Comparison of ENCODE assay signal across 20 cellular contexts in the genomic region with DNA sequence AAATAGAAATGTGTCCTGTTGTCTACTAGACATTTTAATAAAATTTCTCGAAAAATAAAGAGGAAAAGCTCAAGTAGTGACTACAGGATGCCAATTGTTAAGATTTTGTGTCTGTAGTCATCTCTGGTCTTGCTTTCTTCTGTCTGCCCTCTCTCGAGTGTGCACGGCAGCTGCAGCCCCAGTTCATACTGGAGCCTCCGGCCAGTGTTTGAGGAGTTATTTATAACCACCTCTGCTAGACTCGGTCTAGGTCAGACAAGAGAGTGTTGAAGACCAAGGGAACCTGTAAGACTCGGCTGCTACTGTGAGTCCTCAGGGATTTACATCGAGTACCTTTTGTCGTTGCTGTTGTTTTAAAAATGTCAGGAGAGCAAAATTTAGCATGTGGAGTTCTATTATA.
DNase-seq lines count a peak whose midpoint lies in the region; ATAC-seq and TF ChIP-seq lines count a peak whose summit lies in the region.
"Had no signal": no experiment of that assay in that cellular context is flagged by ENCODE, and none has a peak within 500 bp of the region (broad histone marks: within the 10 kb centered on the region; RNA-seq: fewer than 3 reads in every experiment).

No MANE protein-coding gene starts in this region.

- no peaks in the 10 kb centered on the region for H3K79me2 ChIP-seq in SU-DHL-6 (ENCODE audit: insufficient read depth, low read length)

- H3K4me2 ChIP-seq in SU-DHL-6 (ENCODE audit: low read depth, low read length, poor library complexity, severe bottlenecking), result peak overlapping the region; percentile 86

- DNase-seq in NCI-H1417 (lab: John Stamatoyannopoulos, UW) (peak in 2 of 3 experiments; percentile 48 to 77), NCI-H1417 treated with DMSO at 0.1 percent for 48 hours (lab: John Stamatoyannopoulos, UW) (no peak), NCI-H345 (lab: John Stamatoyannopoulos, UW) (peak; percentile 64), putamen (ENCODE audit: low spot score) (peak; percentile 16)
- DNase-seq: 8988T; activated gamma-delta T cell treated with Interleukin-2 at 50 U/mL for 16 hours; aorta; DND-41; erythroblast; GM23248; MV-4-11; occipital lobe; stimulated activated CD4-positive, alpha-beta T cell treated with anti-CD3 and anti-CD28 coated beads, Interleukin-4, amount 100 ng/mL, for 24 hours; WERI-Rb-1 had no signal

- TF ChIP-seq CTCF in SU-DHL-6 (IDR thresholded peaks at IDR 0.05; ENCODE audit: insufficient read depth, low read length, poor library complexity, severe bottlenecking), result no peak

- peak overlapping the region; percentile 51 for H3K4me3 ChIP-seq in SU-DHL-6 (ENCODE audit: insufficient read depth, low read length, poor library complexity, severe bottlenecking)
- H3K4me3 ChIP-seq: GM23248, thoracic aorta had no signal

- peak overlapping the region; percentile 12 for H2AFZ ChIP-seq in SU-DHL-6 (ENCODE audit: low read depth, low read length, severe bottlenecking)
- H2AFZ ChIP-seq: GM23248 had no signal

- ATAC-seq in HG02588 (IDR thresholded peaks at IDR 0.05; ENCODE audit: unreplicated experiment) (no peak), HG02938 (IDR thresholded peaks at IDR 0.05; ENCODE audit: unreplicated experiment) (no peak), GM21717 (IDR thresholded peaks at IDR 0.05; ENCODE audit: unreplicated experiment) (no peak)

- H3K27ac ChIP-seq in SU-DHL-6 (ENCODE audit: low read depth, low read length), result peak overlapping the region; percentile 88
- H3K27ac ChIP-seq: C4-2B, GM23248, thoracic aorta, WERI-Rb-1 had no signal

- H3F3A ChIP-seq in SU-DHL-6 (ENCODE audit: insufficient read depth), result 0 out of 2 replicates have a peak, but pooled peaks cover 5% of the 10 kb centered on the region

- H3K36me3 ChIP-seq in SU-DHL-6 (ENCODE audit: low read length), result no peaks in the 10 kb centered on the region
- H3K36me3 ChIP-seq: thoracic aorta, WERI-Rb-1 had no signal

- H3K27me3 ChIP-seq in SU-DHL-6 (ENCODE audit: low read length), result no peaks in the 10 kb centered on the region

- no peaks in the 10 kb centered on the region for H4K20me1 ChIP-seq in SU-DHL-6 (ENCODE audit: low read depth, low read length)

- H3K9me2 ChIP-seq in SU-DHL-6 (replicated peaks; ENCODE audit: insufficient read depth, low read length), result no peaks in the 10 kb centered on the region

- H3K9me3 ChIP-seq in SU-DHL-6 (ENCODE audit: insufficient read depth, low read length), result no peaks in the 10 kb centered on the region
- H3K9me3 ChIP-seq: thoracic aorta had no signal

- H3K9ac ChIP-seq in SU-DHL-6 (ENCODE audit: low read length), result peak overlapping the region; percentile 53
- H3K9ac ChIP-seq: GM23248 had no signal
